In genomic region chr1:151838491-151839412, GRCh38 we compare ENCODE assay signal across 8 cellular contexts. TPM values are rescaled to one million over a fixed set of nuclear protein-coding genes. Genes with fewer than 3 reads are reported as not detected.
DNase-seq lines count a peak whose midpoint lies in the region; ATAC-seq and TF ChIP-seq lines count a peak whose summit lies in the region.

No MANE protein-coding gene starts in this region.

- H3K36me3 Mint-ChIP-seq in CD14-positive monocyte (peaks cover 6 to 13% of the 10 kb centered on the region in 2 donors), nephron (ENCODE audit: low read depth) (no peaks in the 10 kb centered on the region)

- TF ChIP-seq CTCF in CD14-positive monocyte (IDR thresholded peaks at IDR 0.05) (no peak), Loucy (conservative IDR thresholded peaks at IDR 0.05; ENCODE audit: low read length) (no peak), nephron (IDR thresholded peaks at IDR 0.05; ENCODE audit: unreplicated experiment in 3 of 3) (no peak)

- H3F3A ChIP-seq in Loucy (ENCODE audit: low read depth) = no peaks in the 10 kb centered on the region

- H3K79me2 ChIP-seq in Loucy (ENCODE audit: insufficient read depth, low read length) = no peaks in the 10 kb centered on the region

- peak overlapping the region; percentile 80 for H3K27ac ChIP-seq in effector memory CD4-positive, alpha-beta T cell (ENCODE audit: insufficient read depth, low read length, poor library complexity, severe bottlenecking)

- no peaks in the 10 kb centered on the region for H4K20me1 ChIP-seq in Loucy (ENCODE audit: insufficient read depth, low read length, poor library complexity, severe bottlenecking)

- H3K4me1 Mint-ChIP-seq in CD14-positive monocyte = peaks cover 57% of the 10 kb centered on the region
- peaks cover 15% of the 10 kb centered on the region for H3K4me1 Mint-ChIP-seq in nephron

- H3K9me3 ChIP-seq in Loucy (ENCODE audit: insufficient read depth, low read depth, low read length) = no peaks in the 10 kb centered on the region
- no peaks in the 10 kb centered on the region for H3K9me3 ChIP-seq in effector memory CD4-positive, alpha-beta T cell (ENCODE audit: control insufficient read depth, low read length)

- H2AFZ ChIP-seq in Loucy (ENCODE audit: low read length) = no peak overlapping the region; the same call in 1 of the 2 replicates

- H3K36me3 ChIP-seq in Loucy (ENCODE audit: insufficient read depth, low read length) = no peaks in the 10 kb centered on the region
- H3K36me3 ChIP-seq in effector memory CD4-positive, alpha-beta T cell (ENCODE audit: control insufficient read depth, insufficient read depth, low read length) = no peaks in the 10 kb centered on the region

- no peaks in the 10 kb centered on the region for H3K9me2 ChIP-seq in Loucy (replicated peaks; ENCODE audit: low read depth, low read length)

- peaks cover 0 to 21% (median 14%) of the 10 kb centered on the region in 7 donors for H3K9me3 Mint-ChIP-seq in CD14-positive monocyte
- H3K9me3 Mint-ChIP-seq in nephron = peaks cover 3% of the 10 kb centered on the region

- no peak for ATAC-seq in GM19452 (IDR thresholded peaks at IDR 0.05; ENCODE audit: unreplicated experiment)
- no peak for ATAC-seq in GM18519 (IDR thresholded peaks at IDR 0.05; ENCODE audit: low FRiP score, unreplicated experiment)

- H3K27me3 ChIP-seq in Loucy (ENCODE audit: insufficient read depth, low read length, poor library complexity, severe bottlenecking) = no peaks in the 10 kb centered on the region
- H3K27me3 ChIP-seq in effector memory CD4-positive, alpha-beta T cell (replicated peaks; ENCODE audit: control insufficient read depth, insufficient read depth, low read length, poor library complexity, severe bottlenecking) = no peaks in the 10 kb centered on the region

- no peak for DNase-seq in CD14-positive monocyte (ENCODE audit: low spot score)
- DNase-seq in effector memory CD4-positive, alpha-beta T cell = peak; percentile 30 to 40 (median 37)
- DNase-seq in NCI-H82 (lab: John Stamatoyannopoulos, UW) = no peak
- no peak for DNase-seq in SKM-1 treated with dmso at 0.1 percent for 144 hours (lab: John Stamatoyannopoulos, UW; ENCODE audit: unreplicated experiment)

- H3K27me3 Mint-ChIP-seq in CD14-positive monocyte (ENCODE audit: low read depth in 3 of 3) (peaks cover 48 to 75% (median 63%) of the 10 kb centered on the region in 3 donors), nephron (ENCODE audit: low read depth) (peaks cover 75% of the 10 kb centered on the region)

- H3K27ac Mint-ChIP-seq in CD14-positive monocyte (no peak overlapping the region), nephron (no peak overlapping the region)

- H3K4me3 ChIP-seq in Loucy (ENCODE audit: low read length, poor library complexity, severe bottlenecking) = peak overlapping the region; percentile 44
- H3K4me3 ChIP-seq in effector memory CD4-positive, alpha-beta T cell (ENCODE audit: insufficient read depth, low read depth, low read length, poor library complexity, severe bottlenecking) = peak overlapping the region; percentile 63

- H3K4me3 Mint-ChIP-seq in CD14-positive monocyte (peak overlapping the region; percentile 60 to 91), nephron (peak overlapping the region; percentile 75 to 78 (median 75))

- H3K4me1 ChIP-seq in Loucy (ENCODE audit: insufficient read depth, low read length, poor library complexity, severe bottlenecking) = peaks cover 19% of the 10 kb centered on the region
- H3K4me1 ChIP-seq in effector memory CD4-positive, alpha-beta T cell (ENCODE audit: control insufficient read depth, insufficient read depth, low read length, poor library complexity, severe bottlenecking) = peaks cover 58% of the 10 kb centered on the region

- no peak overlapping the region for H3K9ac ChIP-seq in Loucy (ENCODE audit: low read depth, low read length, poor library complexity, severe bottlenecking)

- peak overlapping the region; percentile 61 for H3K4me2 ChIP-seq in Loucy (ENCODE audit: low read depth, low read length, poor library complexity, severe bottlenecking)

- intact Hi-C loops in CD14-positive monocyte (cut with micrococcal nuclease) = loop anchor here in 1 of 2 donors (5.0 kb wide), 1 partner anchor 301 kb away; no protein-coding TSS in a partner anchor

RNA-seq across cellular contexts. Expression of gene C2CD4D, which starts 0.9 kb away (rescaled TPM):
- polyA plus RNA-seq in CD14-positive monocyte = not detected

RNA-seq across cellular contexts. Expression of gene RORC, which starts 7.2 kb away (rescaled TPM):
- polyA plus RNA-seq in CD14-positive monocyte = not detected

RNA-seq across cellular contexts. Expression of gene THEM5, which starts 14.8 kb away (rescaled TPM):
- polyA plus RNA-seq in CD14-positive monocyte = not detected

RNA-seq across cellular contexts. Expression of gene LINGO4, which starts 33.5 kb away (rescaled TPM):
- polyA plus RNA-seq in CD14-positive monocyte = not detected

RNA-seq across cellular contexts. Expression of gene TDRKH, which starts 48.5 kb away (rescaled TPM):
- 1 to 10 TPM; 1.1 to 1.6 TPM for polyA plus RNA-seq in CD14-positive monocyte

Comparison
In these comparisons a context has a peak if more than half of its experiments do, and no peak if none do; other contexts are left out.
1. DNase-seq: peak in effector memory CD4-positive, alpha-beta T cell (3 of 3); none in CD14-positive monocyte (single experiment), NCI-H82 (single experiment) and SKM-1 treated with dmso at 0.1 percent for 144 hours (single experiment).